In the genomic region with DNA sequence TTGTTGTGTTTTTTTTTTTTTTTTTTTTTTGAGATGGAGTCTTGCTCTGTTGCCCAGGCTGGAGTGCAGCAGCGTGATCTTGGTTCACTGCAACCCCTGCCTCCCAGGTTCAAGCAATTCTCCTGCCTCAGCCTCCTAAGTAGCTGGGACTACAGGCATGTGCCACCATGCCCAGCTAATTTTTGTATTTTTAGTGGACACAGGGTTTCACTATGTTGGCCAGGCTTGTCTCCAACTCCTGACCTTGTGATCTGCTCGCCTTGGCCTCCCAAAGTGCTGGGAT, we compare ENCODE assay signal across 4 cellular contexts. TPM values are rescaled to one million over a fixed set of nuclear protein-coding genes. Genes with fewer than 3 reads are reported as not detected.
"Had no signal": no experiment of that assay in that cellular context is flagged by ENCODE, and none has a peak within 500 bp of the region (broad histone marks: within the 10 kb centered on the region; RNA-seq: fewer than 3 reads in every experiment).

No MANE protein-coding gene starts in this region.

RNA-seq across cellular contexts. Expression of gene RPGRIP1, which starts 22.9 kb away (rescaled TPM):
- total RNA-seq: kidney epithelial cell, myocyte had no signal
- polyA plus RNA-seq: mammary epithelial cell; naive thymus-derived CD4-positive, alpha-beta T cell had no signal
